ENCODE assay signal across 22 cellular contexts in the genomic region with DNA sequence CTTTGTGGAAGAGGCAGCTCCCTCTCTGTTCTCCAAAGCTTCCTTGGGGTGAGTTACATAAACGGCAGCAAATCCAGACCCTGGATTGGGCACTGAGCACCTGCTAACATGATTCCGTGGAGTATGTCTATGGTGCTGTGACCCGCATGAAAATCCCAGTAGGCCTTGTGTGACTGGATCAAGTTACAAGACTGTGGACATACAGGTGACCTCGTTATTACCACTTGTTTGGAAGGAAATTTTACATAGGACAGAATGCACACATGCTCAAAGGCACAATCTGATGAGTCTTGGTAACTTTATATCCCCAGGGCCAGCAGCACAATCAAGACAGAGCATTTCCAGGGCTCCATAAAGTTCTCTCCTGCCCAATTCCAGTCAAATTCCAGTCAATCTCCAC.
"Had no signal": no experiment of that assay in that cellular context is flagged by ENCODE, and none has a peak within 500 bp of the region (broad histone marks: within the 10 kb centered on the region; RNA-seq: fewer than 3 reads in every experiment).

No MANE protein-coding gene starts in this region.

- H3K4me1 ChIP-seq: foreskin keratinocyte, suprapubic skin, transverse colon had no signal

- H3K27me3 Mint-ChIP-seq: activated B cell treated with CpG ODN at 0.5 μM for 24 hours; dendritic cell treated with granulocyte-macrophage colony-stimulating factor and Interleukin-4, amounts not matched to agents 40 ng/mL and 50 ng/mL, for 4 days; stimulated activated naive B cell treated with anti-CD40 and anti-IgM and Interleukin-4, amounts not matched to agents 10 μg/mL and 1 μg/mL and 100 μg/mL, for 72 hours had no signal

- H3K4me1 Mint-ChIP-seq: activated B cell treated with CpG ODN at 0.5 μM for 24 hours; activated CD4-positive, alpha-beta T cell treated with anti-CD3 and anti-CD28 coated beads for 36 hours; activated naive CD8-positive, alpha-beta T cell treated with anti-CD3 and anti-CD28 coated beads for 36 hours; endodermal cell; naive thymus-derived CD4-positive, alpha-beta T cell; stimulated activated naive B cell treated with anti-CD40 and anti-IgM and Interleukin-4, amounts not matched to agents 10 μg/mL and 1 μg/mL and 100 μg/mL, for 72 hours had no signal

- H3K4me3 Mint-ChIP-seq: activated B cell treated with CpG ODN at 0.5 μM for 24 hours; activated CD4-positive, alpha-beta T cell treated with anti-CD3 and anti-CD28 coated beads for 36 hours; activated naive CD4-positive, alpha-beta T cell treated with anti-CD3 and anti-CD28 coated beads for 36 hours; activated naive CD8-positive, alpha-beta T cell treated with anti-CD3 and anti-CD28 coated beads for 36 hours; dendritic cell treated with granulocyte-macrophage colony-stimulating factor and Interleukin-4, amounts not matched to agents 40 ng/mL and 50 ng/mL, for 4 days; endodermal cell; naive thymus-derived CD4-positive, alpha-beta T cell; stimulated activated naive B cell treated with anti-CD40 and anti-IgM and Interleukin-4, amounts not matched to agents 10 μg/mL and 1 μg/mL and 100 μg/mL, for 72 hours; T-helper 2 cell treated with Interferon-gamma antibody and Interleukin-4, amounts not matched to agents 5 μg/mL and 100 μg/mL, for 36 hours had no signal

- H3K27me3 ChIP-seq: brain microvascular endothelial cell, sigmoid colon, suprapubic skin, transverse colon had no signal

- H3K36me3 ChIP-seq: brain microvascular endothelial cell, esophagus muscularis mucosa, sigmoid colon, suprapubic skin, transverse colon had no signal

- H3K4me3 ChIP-seq: esophagus muscularis mucosa, sigmoid colon, smooth muscle cell, suprapubic skin, transverse colon had no signal

- H3K9me3 Mint-ChIP-seq: dendritic cell treated with granulocyte-macrophage colony-stimulating factor and Interleukin-4, amounts not matched to agents 40 ng/mL and 50 ng/mL, for 4 days had no signal

- DNase-seq: activated B cell treated with CpG ODN at 0.5 μM for 24 hours; activated CD4-positive, alpha-beta T cell treated with anti-CD3 and anti-CD28 coated beads for 36 hours; activated CD8-positive, alpha-beta memory T cell treated with anti-CD3 and anti-CD28 coated beads for 24 hours; activated effector memory CD4-positive, alpha-beta T cell treated with Interleukin-2 at 50 U/mL for 16 hours; activated naive CD4-positive, alpha-beta T cell treated with anti-CD3 and anti-CD28 coated beads for 36 hours; activated naive CD8-positive, alpha-beta T cell treated with anti-CD3 and anti-CD28 coated beads for 36 hours; brain microvascular endothelial cell; caudate nucleus; endodermal cell; foreskin keratinocyte; midbrain; naive thymus-derived CD4-positive, alpha-beta T cell; sigmoid colon; stimulated activated CD4-positive, alpha-beta T cell treated with anti-CD3 and anti-CD28 coated beads, Interleukin-1b, Interleukin-23, amount 100 ng/mL, for 48 hours; stimulated activated naive B cell treated with anti-CD40 and anti-IgM and Interleukin-4, amounts not matched to agents 10 μg/mL and 1 μg/mL and 100 μg/mL, for 72 hours; T-helper 1 cell; transverse colon had no signal

- H3K27ac Mint-ChIP-seq: activated B cell treated with CpG ODN at 0.5 μM for 24 hours; activated CD4-positive, alpha-beta T cell treated with anti-CD3 and anti-CD28 coated beads for 36 hours; activated naive CD4-positive, alpha-beta T cell treated with anti-CD3 and anti-CD28 coated beads for 36 hours; activated naive CD8-positive, alpha-beta T cell treated with anti-CD3 and anti-CD28 coated beads for 36 hours; dendritic cell treated with granulocyte-macrophage colony-stimulating factor and Interleukin-4, amounts not matched to agents 40 ng/mL and 50 ng/mL, for 4 days; endodermal cell; naive thymus-derived CD4-positive, alpha-beta T cell; stimulated activated naive B cell treated with anti-CD40 and anti-IgM and Interleukin-4, amounts not matched to agents 10 μg/mL and 1 μg/mL and 100 μg/mL, for 72 hours; T-helper 2 cell treated with Interferon-gamma antibody and Interleukin-4, amounts not matched to agents 5 μg/mL and 100 μg/mL, for 36 hours had no signal

- H3K36me3 Mint-ChIP-seq: activated naive CD8-positive, alpha-beta T cell treated with anti-CD3 and anti-CD28 coated beads for 36 hours had no signal

- H3K27ac ChIP-seq: brain microvascular endothelial cell, foreskin keratinocyte, suprapubic skin had no signal

- ATAC-seq: activated CD4-positive, alpha-beta T cell treated with anti-CD3 and anti-CD28 coated beads for 36 hours; foreskin keratinocyte; naive thymus-derived CD4-positive, alpha-beta T cell; stimulated activated naive B cell treated with anti-CD40 and anti-IgM and Interleukin-4, amounts not matched to agents 10 μg/mL and 1 μg/mL and 100 μg/mL, for 72 hours had no signal

- H3K9me3 ChIP-seq: sigmoid colon, transverse colon had no signal
